Comparison of ENCODE assay signal across 18 cellular contexts in the genomic region with DNA sequence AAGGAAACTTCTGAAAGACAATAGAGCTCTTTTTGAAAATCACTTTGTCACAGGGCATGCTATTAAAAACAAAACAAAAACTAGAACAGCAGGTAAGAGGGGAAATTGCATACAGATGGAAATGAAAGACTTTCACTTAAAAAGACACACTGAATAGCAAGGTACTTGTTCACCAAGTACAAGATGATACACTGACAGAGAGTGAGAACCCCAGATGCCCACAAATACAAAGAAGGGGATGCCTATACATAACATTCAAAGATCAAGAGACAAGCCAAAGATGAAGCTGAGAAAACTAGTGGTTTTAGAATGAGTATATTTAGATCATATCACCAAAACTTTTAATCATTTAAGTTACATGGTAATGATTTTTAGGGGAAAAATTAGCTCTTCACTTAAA.
A peak's percentile ranks its signal among the peaks of the same experiment; 100 is the strongest.
DNase-seq lines count a peak whose midpoint lies in the region; ATAC-seq and FAIRE-seq lines count a peak whose summit lies in the region.
"Had no signal": no experiment of that assay in that cellular context is flagged by ENCODE, and none has a peak within 500 bp of the region (broad histone marks: within the 10 kb centered on the region; RNA-seq: fewer than 3 reads in every experiment).

No MANE protein-coding gene starts in this region.

- CTCF ChIA-PET in CD8-positive, alpha-beta memory T cell (lab: Charles Lee): interaction anchor here (0.9 kb wide), 1 partner anchor 17 kb away, joined by 3 read pairs; no protein-coding TSS in a partner anchor
- CTCF ChIA-PET in activated CD8-positive, alpha-beta T cell treated with anti-CD3 and anti-CD28 coated beads, Interleukin-2, amount 10 ng/mL, durations not matched to agents 7 days and 5 days (lab: Charles Lee): interaction anchor here (1.0 to 2.9 kb wide), 10 partner anchors 10 to 153 kb away, joined by 3 to 19 read pairs (median 4); no protein-coding TSS in a partner anchor

- H3K36me3 ChIP-seq in CD8-positive, alpha-beta memory T cell (ENCODE audit: insufficient read depth, low read length): no peaks in the 10 kb centered on the region
- H3K36me3 ChIP-seq in effector memory CD4-positive, alpha-beta T cell (ENCODE audit: control insufficient read depth, insufficient read depth, low read length): no peaks in the 10 kb centered on the region
- H3K36me3 ChIP-seq: esophagus squamous epithelium, neural progenitor cell had no signal

- no peak overlapping the region for H3K27ac ChIP-seq in CD8-positive, alpha-beta memory T cell (ENCODE audit: low read depth, low read length)
- H3K27ac ChIP-seq in effector memory CD4-positive, alpha-beta T cell (ENCODE audit: insufficient read depth, low read length, poor library complexity, severe bottlenecking): no peak overlapping the region
- H3K27ac ChIP-seq: BLaER1, esophagus squamous epithelium, HL-60, neural progenitor cell, spleen had no signal

- peak overlapping the region in 6 of 8 donors; percentile 24 to 53 (median 37) for H3K27ac Mint-ChIP-seq in CD8-positive, alpha-beta memory T cell
- H3K27ac Mint-ChIP-seq in activated CD8-positive, alpha-beta T cell treated with anti-CD3 and anti-CD28 coated beads, Interleukin-2, amount 10 ng/mL, durations not matched to agents 7 days and 5 days: peak overlapping the region; percentile 73
- H3K27ac Mint-ChIP-seq: neural progenitor cell had no signal

- FAIRE-seq in urothelium cell line (lab: Jason Lieb, UNC): no peak
- FAIRE-seq: bronchial epithelial cell, islet of Langerhans had no signal

- no peaks in the 10 kb centered on the region for H3K9me3 Mint-ChIP-seq in CD8-positive, alpha-beta memory T cell
- no peaks in the 10 kb centered on the region for H3K9me3 Mint-ChIP-seq in activated CD8-positive, alpha-beta T cell treated with anti-CD3 and anti-CD28 coated beads, Interleukin-2, amount 10 ng/mL, durations not matched to agents 7 days and 5 days (ENCODE audit: insufficient read depth)
- H3K9me3 Mint-ChIP-seq: neural progenitor cell had no signal

- DNase-seq in CD8-positive, alpha-beta memory T cell: no peak
- no peak for DNase-seq in activated CD8-positive, alpha-beta T cell treated with anti-CD3 and anti-CD28 coated beads, Interleukin-2, amount 10 ng/mL, durations not matched to agents 7 days and 5 days
- DNase-seq in effector memory CD4-positive, alpha-beta T cell: no peak
- DNase-seq in NCI-H2107 treated with DMSO at 0.1 percent for 48 hours (lab: John Stamatoyannopoulos, UW; ENCODE audit: unreplicated experiment) (no peak), foreskin melanocyte (no peak), urothelium cell line (ENCODE audit: low spot score) (no peak)
- DNase-seq: esophagus squamous epithelium, GOT3, NCI-H1048, NCI-H69, spleen had no signal

- peak overlapping the region in 3 of 7 donors; percentile 9 to 24 (median 9) for H3K4me3 Mint-ChIP-seq in CD8-positive, alpha-beta memory T cell
- peak overlapping the region; percentile 43 for H3K4me3 Mint-ChIP-seq in activated CD8-positive, alpha-beta T cell treated with anti-CD3 and anti-CD28 coated beads, Interleukin-2, amount 10 ng/mL, durations not matched to agents 7 days and 5 days
- H3K4me3 Mint-ChIP-seq: neural progenitor cell had no signal

- H3K9me3 ChIP-seq in CD8-positive, alpha-beta memory T cell (ENCODE audit: low read length): no peaks in the 10 kb centered on the region
- H3K9me3 ChIP-seq in effector memory CD4-positive, alpha-beta T cell (ENCODE audit: control insufficient read depth, low read length): no peaks in the 10 kb centered on the region
- H3K9me3 ChIP-seq: BLaER1, esophagus squamous epithelium, spleen had no signal

- peaks cover 0 to 6% (median 3%) of the 10 kb centered on the region in 3 donors for H3K36me3 Mint-ChIP-seq in CD8-positive, alpha-beta memory T cell
- H3K36me3 Mint-ChIP-seq in activated CD8-positive, alpha-beta T cell treated with anti-CD3 and anti-CD28 coated beads, Interleukin-2, amount 10 ng/mL, durations not matched to agents 7 days and 5 days (ENCODE audit: low read depth): peaks cover 39% of the 10 kb centered on the region

- H3K27me3 Mint-ChIP-seq in CD8-positive, alpha-beta memory T cell: no peaks in the 10 kb centered on the region
- H3K27me3 Mint-ChIP-seq in activated CD8-positive, alpha-beta T cell treated with anti-CD3 and anti-CD28 coated beads, Interleukin-2, amount 10 ng/mL, durations not matched to agents 7 days and 5 days (ENCODE audit: low read depth): no peaks in the 10 kb centered on the region

- ATAC-seq in GM18907 (IDR thresholded peaks at IDR 0.05; ENCODE audit: unreplicated experiment) (peak; percentile 59), HG02870 (IDR thresholded peaks at IDR 0.05; ENCODE audit: unreplicated experiment) (peak; percentile 59)
- peak; percentile 69 for ATAC-seq in activated CD8-positive, alpha-beta T cell treated with anti-CD3 and anti-CD28 coated beads, Interleukin-2, amount 10 ng/mL, durations not matched to agents 7 days and 5 days

- no peaks in the 10 kb centered on the region for H3K27me3 ChIP-seq in CD8-positive, alpha-beta memory T cell (ENCODE audit: insufficient read depth, low read length, poor library complexity, severe bottlenecking)
- H3K27me3 ChIP-seq in effector memory CD4-positive, alpha-beta T cell (replicated peaks; ENCODE audit: control insufficient read depth, insufficient read depth, low read length, poor library complexity, severe bottlenecking): no peaks in the 10 kb centered on the region
- H3K27me3 ChIP-seq: BLaER1, esophagus squamous epithelium, neural progenitor cell, spleen had no signal

- peaks cover 54 to 87% (median 72%) of the 10 kb centered on the region in 3 donors for H3K4me1 Mint-ChIP-seq in CD8-positive, alpha-beta memory T cell
- peaks cover 52% of the 10 kb centered on the region for H3K4me1 Mint-ChIP-seq in activated CD8-positive, alpha-beta T cell treated with anti-CD3 and anti-CD28 coated beads, Interleukin-2, amount 10 ng/mL, durations not matched to agents 7 days and 5 days (ENCODE audit: low read depth)
- H3K4me1 Mint-ChIP-seq: neural progenitor cell had no signal

- peaks cover 27% of the 10 kb centered on the region for H3K4me1 ChIP-seq in CD8-positive, alpha-beta memory T cell (ENCODE audit: insufficient read depth, low read length)
- no peaks in the 10 kb centered on the region for H3K4me1 ChIP-seq in effector memory CD4-positive, alpha-beta T cell (ENCODE audit: control insufficient read depth, insufficient read depth, low read length, poor library complexity, severe bottlenecking)
- H3K4me1 ChIP-seq: BLaER1, neural progenitor cell had no signal

- no peak overlapping the region for H3K4me3 ChIP-seq in CD8-positive, alpha-beta memory T cell (ENCODE audit: low read length)
- H3K4me3 ChIP-seq in effector memory CD4-positive, alpha-beta T cell (ENCODE audit: insufficient read depth, low read depth, low read length, poor library complexity, severe bottlenecking): no peak overlapping the region
- H3K4me3 ChIP-seq: BLaER1, esophagus squamous epithelium, neural progenitor cell, spleen had no signal

- POLR2A ChIA-PET in CD8-positive, alpha-beta memory T cell (lab: Charles Lee): interaction anchor here (0.9 kb wide), 1 partner anchor 23 kb away, joined by 3 read pairs; no protein-coding TSS in a partner anchor
- POLR2A ChIA-PET in activated CD8-positive, alpha-beta T cell treated with anti-CD3 and anti-CD28 coated beads, Interleukin-2, amount 10 ng/mL, durations not matched to agents 7 days and 5 days (lab: Charles Lee): interaction anchor here (0.6 to 1.3 kb wide), 3 partner anchors 14 to 66 kb away, joined by 3 to 5 read pairs (median 4); no protein-coding TSS in a partner anchor
